ENCODE assay signal across 17 cellular contexts in genomic region chr11:119529063-119529845, GRCh38.
DNase-seq lines count a peak whose midpoint lies in the region; ATAC-seq and TF ChIP-seq lines count a peak whose summit lies in the region.
"Had no signal": no experiment of that assay in that cellular context is flagged by ENCODE, and none has a peak within 500 bp of the region (broad histone marks: within the 10 kb centered on the region; RNA-seq: fewer than 3 reads in every experiment).

No MANE protein-coding gene starts in this region.

- H3K4me1 Mint-ChIP-seq in activated T-cell treated with anti-CD3 and anti-CD28 coated beads, Interleukin-2, amount 50 U/mL, for 4 hours (ENCODE audit: low read depth), result peaks cover 3% of the 10 kb centered on the region
- H3K4me1 Mint-ChIP-seq: CD4-positive, CD25-positive, alpha-beta regulatory T cell had no signal

- TF ChIP-seq EP300 in suprapubic skin (IDR thresholded peaks at IDR 0.05), result no peak

- H3K36me3 ChIP-seq in HEK293 (ENCODE audit: control insufficient read depth in 2 of 2, insufficient read depth in 1 of 2, low read length in 2 of 2) (no peaks in the 10 kb centered on the region), neuronal stem cell (replicated peaks in 1 of 2; ENCODE audit: control insufficient read depth in 2 of 2, insufficient read depth in 2 of 2, low read length in 2 of 2) (no peaks in the 10 kb centered on the region), suprapubic skin (no peaks in the 10 kb centered on the region)
- H3K36me3 ChIP-seq: BE2C had no signal

- H3K4me2 ChIP-seq in neuronal stem cell (ENCODE audit: insufficient read depth, low read length, poor library complexity, severe bottlenecking), result no peak overlapping the region
- H3K4me2 ChIP-seq: A549 had no signal

- no peak overlapping the region for H4K8ac ChIP-seq in neuronal stem cell (ENCODE audit: low read depth, low read length)

- no peak overlapping the region for H2BK15ac ChIP-seq in neuronal stem cell (ENCODE audit: low read length)

- H3K27me3 Mint-ChIP-seq in activated T-cell treated with anti-CD3 and anti-CD28 coated beads, Interleukin-2, amount 50 U/mL, for 4 hours (ENCODE audit: low read depth), result peaks cover 10% of the 10 kb centered on the region

- no peaks in the 10 kb centered on the region for H3K4me1 ChIP-seq in HEK293 (ENCODE audit: control insufficient read depth, insufficient read depth, low read length)
- peaks cover 1 to 4% of the 10 kb centered on the region in 2 donors for H3K4me1 ChIP-seq in neuronal stem cell (ENCODE audit: control insufficient read depth in 2 of 2, insufficient read depth in 1 of 2, low read depth in 1 of 2, low read length in 2 of 2)
- peaks cover 9% of the 10 kb centered on the region for H3K4me1 ChIP-seq in suprapubic skin
- H3K4me1 ChIP-seq: A549 had no signal

- in situ Hi-C loops in G401 (cut with HindIII; ENCODE audit: low sequenced_read_pairs), result no loop called here

- H3K23ac ChIP-seq in neuronal stem cell (ENCODE audit: low read depth, low read length, poor library complexity), result no peak overlapping the region

- no peak overlapping the region for H2BK12ac ChIP-seq in neuronal stem cell (ENCODE audit: low read length)

- H3K9me3 ChIP-seq in HEK293 (ENCODE audit: control insufficient read depth, insufficient read depth, low read depth, low read length), result no peaks in the 10 kb centered on the region
- H3K9me3 ChIP-seq in neuronal stem cell (replicated peaks in 1 of 2; ENCODE audit: control insufficient read depth in 2 of 2, insufficient read depth in 1 of 2, low read depth in 1 of 2, low read length in 2 of 2), result no peaks in the 10 kb centered on the region
- H3K9me3 ChIP-seq in suprapubic skin, result no peaks in the 10 kb centered on the region
- H3K9me3 ChIP-seq: A549, BE2C had no signal

- TF ChIP-seq POLR2A in suprapubic skin (IDR thresholded peaks at IDR 0.05), result no peak

- H3K27me3 ChIP-seq in neuronal stem cell (ENCODE audit: control insufficient read depth in 3 of 3, insufficient read depth in 3 of 3, low read depth in 1 of 3, low read length in 3 of 3) (peaks cover 0 to 59% (median 0%) of the 10 kb centered on the region in 3 experiments), suprapubic skin (peaks cover 5% of the 10 kb centered on the region)
- H3K27me3 ChIP-seq: BE2C had no signal

- H2BK120ac ChIP-seq in neuronal stem cell (ENCODE audit: low read depth, low read length), result no peak overlapping the region

- no CpG with 5 or more reads among the region's 11 CpGs for WGBS in neuronal stem cell (ENCODE audit: extremely low coverage in 2 of 2, insufficient read length in 2 of 2, insufficient replicate concordance in 1 of 2), 2 donors
- WGBS in suprapubic skin, result 85% methylated on average over 11 of the region's 11 CpGs

- no peak for TF ChIP-seq CTCF in HEK293 (tag by site-specific recombination; IDR thresholded peaks at IDR 0.05)
- no peak for TF ChIP-seq CTCF in suprapubic skin (IDR thresholded peaks at IDR 0.05)

- POLR2A ChIA-PET in HEK293 (lab: Yijun Ruan, JAX), result no interaction called here

- H3K4ac ChIP-seq in neuronal stem cell (ENCODE audit: low read length), result no peak overlapping the region

- H3K4me3 Mint-ChIP-seq in activated T-cell treated with anti-CD3 and anti-CD28 coated beads, Interleukin-2, amount 50 U/mL, for 4 hours, result no peak overlapping the region
- H3K4me3 Mint-ChIP-seq: CD4-positive, CD25-positive, alpha-beta regulatory T cell had no signal

- ATAC-seq in activated T-cell treated with anti-CD3 and anti-CD28 coated beads, Interleukin-2, amount 50 U/mL, for 4 hours, result no peak
- ATAC-seq: A549 had no signal

- H2AFZ ChIP-seq in neuronal stem cell (ENCODE audit: low read length), result no peak overlapping the region

- DNase-seq in cerebellum (ENCODE audit: low spot score), result peak; percentile 32
- DNase-seq in neuronal stem cell (ENCODE audit: low spot score), result no peak
- peak; percentile 50 to 67 for DNase-seq in suprapubic skin (ENCODE audit: low spot score in 2 of 2)
- no peak for DNase-seq in G401 (ENCODE audit: low spot score)
- DNase-seq in stimulated activated naive CD4-positive, alpha-beta T cell treated with Interleukin-2 at 50 U/mL for 16 hours (lab: John Stamatoyannopoulos, UW), result no peak
- DNase-seq in activated T-cell treated with anti-CD3 and anti-CD28 coated beads, Interleukin-2, amount 50 U/mL, for 4 hours, result no peak
- DNase-seq: BE2C; CD4-positive, CD25-positive, alpha-beta regulatory T cell; DMS79; Karpas-422; NCI-H1417; NCI-H1694 treated with DMSO at 0.1 percent for 48 hours; NCI-H446 treated with DMSO at 0.1 percent for 48 hours; NCI-H526 treated with DMSO at 0.1 percent for 48 hours; Right ventricle myocardium superior had no signal

- H3K27ac ChIP-seq in HEK293 (ENCODE audit: extremely low read depth, low read depth, low read length) (no peak overlapping the region), neuronal stem cell (replicated peaks; ENCODE audit: low read length) (no peak overlapping the region), suprapubic skin (no peak overlapping the region)
- H3K27ac ChIP-seq: A549 had no signal

- CTCF ChIA-PET in HEK293 (lab: Yijun Ruan, JAX), result no interaction called here

- no peak overlapping the region for H2BK5ac ChIP-seq in neuronal stem cell (ENCODE audit: low read length)

- no peak overlapping the region for H3K18ac ChIP-seq in neuronal stem cell (ENCODE audit: low read length)

- no peaks in the 10 kb centered on the region for H3K9me3 Mint-ChIP-seq in activated T-cell treated with anti-CD3 and anti-CD28 coated beads, Interleukin-2, amount 50 U/mL, for 4 hours
- H3K9me3 Mint-ChIP-seq: CD4-positive, CD25-positive, alpha-beta regulatory T cell had no signal

- H2AK5ac ChIP-seq in neuronal stem cell (ENCODE audit: low read depth, low read length), result no peak overlapping the region

- H4K91ac ChIP-seq in neuronal stem cell (ENCODE audit: low read depth, low read length, poor library complexity), result no peak overlapping the region

- no peak overlapping the region for H3K4me3 ChIP-seq in HEK293 (ENCODE audit: low read depth, low read length)
- no peak overlapping the region for H3K4me3 ChIP-seq in neuronal stem cell (ENCODE audit: low read length in 2 of 2)
- H3K4me3 ChIP-seq in suprapubic skin, result no peak overlapping the region
- H3K4me3 ChIP-seq: A549 had no signal

- peak overlapping the region; percentile 27 for H3K9ac ChIP-seq in neuronal stem cell (ENCODE audit: low read depth, low read length, poor library complexity)

- H3K14ac ChIP-seq in neuronal stem cell (ENCODE audit: low read length), result peak overlapping the region; percentile 41

- no peaks in the 10 kb centered on the region for H3K79me1 ChIP-seq in neuronal stem cell (ENCODE audit: low read depth, low read length)

- H3K36me3 Mint-ChIP-seq in activated T-cell treated with anti-CD3 and anti-CD28 coated beads, Interleukin-2, amount 50 U/mL, for 4 hours (ENCODE audit: insufficient read depth), result no peaks in the 10 kb centered on the region
- H3K36me3 Mint-ChIP-seq: CD4-positive, CD25-positive, alpha-beta regulatory T cell had no signal

TF ChIP-seq in HEK293, 187 proteins besides CTCF, POLR2A, EP300 and RAD21:
- TF ChIP-seq EGR2 (tag by site-specific recombination; IDR thresholded peaks at IDR 0.05; ENCODE audit: low read depth), result peak; percentile 33; the same call in 1 of the 2 replicates
- no peak for TF ChIP-seq ZNF677 (tag by site-specific recombination; IDR thresholded peaks at IDR 0.05)

Comparison
In these comparisons a context has a peak if more than half of its experiments do, and no peak if none do; other contexts are left out.
1. DNase-seq: peak in cerebellum (single experiment) and suprapubic skin (2 of 2); none in neuronal stem cell (single experiment), G401 (single experiment), stimulated activated naive CD4-positive, alpha-beta T cell treated with Interleukin-2 at 50 U/mL for 16 hours (single experiment) and activated T-cell treated with anti-CD3 and anti-CD28 coated beads, Interleukin-2, amount 50 U/mL, for 4 hours (single experiment).